ENCODE assay signal across 9 cellular contexts in genomic region chr1:214224605-214225354, GRCh38. TPM values are rescaled to one million over a fixed set of nuclear protein-coding genes. Genes with fewer than 3 reads are reported as not detected.
DNase-seq lines count a peak whose midpoint lies in the region; ATAC-seq and TF ChIP-seq lines count a peak whose summit lies in the region.
"Had no signal": no experiment of that assay in that cellular context is flagged by ENCODE, and none has a peak within 500 bp of the region (broad histone marks: within the 10 kb centered on the region; RNA-seq: fewer than 3 reads in every experiment).

No MANE protein-coding gene starts in this region.

- peak overlapping the region; percentile 64 for H3K27ac Mint-ChIP-seq in glutamatergic neuron (ENCODE audit: unreplicated experiment)
- peak overlapping the region; percentile 3 for H3K27ac Mint-ChIP-seq in nephron progenitor cell

- H3K9me3 Mint-ChIP-seq in glutamatergic neuron (ENCODE audit: unreplicated experiment) = no peaks in the 10 kb centered on the region
- no peaks in the 10 kb centered on the region for H3K9me3 Mint-ChIP-seq in nephron progenitor cell

- ATAC-seq in HG03045 (IDR thresholded peaks at IDR 0.05; ENCODE audit: unreplicated experiment) (no peak), GM21367 (IDR thresholded peaks at IDR 0.05; ENCODE audit: unreplicated experiment) (no peak)

- peak overlapping the region; percentile 49 for H3K4me3 ChIP-seq in AG10803 (ENCODE audit: low read length)
- peak overlapping the region; percentile 47 for H3K4me3 ChIP-seq in WI38 (ENCODE audit: low read depth, low read length)

- no peak for TF ChIP-seq CTCF in AG10803 (conservative IDR thresholded peaks at IDR 0.05; ENCODE audit: low read length)
- no peak for TF ChIP-seq CTCF in WI38 (IDR thresholded peaks at IDR 0.05; ENCODE audit: low read depth, low read length)
- TF ChIP-seq CTCF in glutamatergic neuron (IDR thresholded peaks at IDR 0.05; ENCODE audit: partially characterized antibody, unreplicated experiment) = no peak
- TF ChIP-seq CTCF in nephron progenitor cell (IDR thresholded peaks at IDR 0.05) = no peak

- peak overlapping the region; percentile 35 for H3K4me3 Mint-ChIP-seq in glutamatergic neuron (ENCODE audit: unreplicated experiment)
- peak overlapping the region; percentile 69 for H3K4me3 Mint-ChIP-seq in nephron progenitor cell

- H3K4me1 Mint-ChIP-seq in glutamatergic neuron (ENCODE audit: low read depth, unreplicated experiment) (peaks cover 27% of the 10 kb centered on the region), nephron progenitor cell (peaks cover 42% of the 10 kb centered on the region)

- H3K36me3 Mint-ChIP-seq in glutamatergic neuron (ENCODE audit: unreplicated experiment) (no peaks in the 10 kb centered on the region), nephron progenitor cell (ENCODE audit: low read depth) (no peaks in the 10 kb centered on the region)

- peak; percentile 43 for DNase-seq in AG10803 (ENCODE audit: low read depth)
- peak; percentile 18 for DNase-seq in glutamatergic neuron
- peak; percentile 18 for DNase-seq in nephron progenitor cell
- DNase-seq in activated gamma-delta T cell (lab: John Stamatoyannopoulos, UW) = no peak
- no peak for DNase-seq in activated naive CD4-positive, alpha-beta T cell (lab: John Stamatoyannopoulos, UW)
- DNase-seq: effector CD4-positive, alpha-beta T cell had no signal

- H3K27me3 Mint-ChIP-seq in glutamatergic neuron (ENCODE audit: unreplicated experiment) (no peaks in the 10 kb centered on the region), nephron progenitor cell (ENCODE audit: low read depth, poor library complexity) (peaks cover 12% of the 10 kb centered on the region)

RNA-seq across cellular contexts. Expression of gene SMYD2, which starts 56.2 kb away (rescaled TPM):
- 26.0 TPM for total RNA-seq in glutamatergic neuron (ENCODE audit: unreplicated experiment)

Comparison
In these comparisons a context has a peak if more than half of its experiments do, and no peak if none do; other contexts are left out.
1. DNase-seq: peak in AG10803 (single experiment), glutamatergic neuron (single experiment) and nephron progenitor cell (single experiment); none in activated gamma-delta T cell (single experiment) and activated naive CD4-positive, alpha-beta T cell (0 of 4).